In the genomic region with DNA sequence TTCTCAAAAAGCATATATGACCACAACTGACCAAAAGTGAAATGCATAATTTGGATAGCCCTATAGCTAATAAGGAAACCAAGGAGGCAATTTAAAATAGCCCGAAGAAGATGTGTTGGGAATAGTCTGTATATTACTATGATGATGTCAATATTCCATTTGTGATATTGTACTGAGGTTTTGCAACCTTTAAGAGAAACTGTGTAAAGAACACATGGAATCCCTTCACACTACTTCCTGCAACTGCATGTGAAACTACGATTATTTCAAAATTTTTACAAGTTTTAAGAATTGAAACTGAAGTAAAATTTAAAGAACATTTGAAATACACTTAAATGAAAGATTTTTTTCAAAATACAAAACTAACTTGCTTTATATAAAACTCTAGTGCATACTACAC, we compare ENCODE assay signal across 16 cellular contexts.
A peak's percentile ranks its signal among the peaks of the same experiment; 100 is the strongest.
DNase-seq lines count a peak whose midpoint lies in the region; ATAC-seq and TF ChIP-seq lines count a peak whose summit lies in the region.
"Had no signal": no experiment of that assay in that cellular context is flagged by ENCODE, and none has a peak within 500 bp of the region (broad histone marks: within the 10 kb centered on the region; RNA-seq: fewer than 3 reads in every experiment).

No MANE protein-coding gene starts in this region.

- H3K9ac ChIP-seq in OCI-LY1 (ENCODE audit: low read length), result no peak overlapping the region
- H3K9ac ChIP-seq in smooth muscle cell (ENCODE audit: low read depth), result no peak overlapping the region

- TF ChIP-seq CTCF in OCI-LY1 (IDR thresholded peaks at IDR 0.05; ENCODE audit: low read length) (no peak), upper lobe of right lung (IDR thresholded peaks at IDR 0.05) (no peak), smooth muscle cell (IDR thresholded peaks at IDR 0.05; ENCODE audit: borderline replicate concordance, insufficient read depth, poor library complexity, severe bottlenecking) (no peak)

- H3K27me3 ChIP-seq in OCI-LY1 (ENCODE audit: insufficient read depth, low read length) (no peaks in the 10 kb centered on the region), upper lobe of right lung (no peaks in the 10 kb centered on the region), smooth muscle cell (ENCODE audit: low read depth) (no peaks in the 10 kb centered on the region)

- peak; percentile 72 for DNase-seq in CD1c-positive myeloid dendritic cell (ENCODE audit: extremely low spot score)
- DNase-seq in upper lobe of right lung, result no peak
- DNase-seq in DMS 273 (lab: John Stamatoyannopoulos, UW; ENCODE audit: unreplicated experiment), result no peak
- DNase-seq in smooth muscle cell (lab: John Stamatoyannopoulos, UW; ENCODE audit: unreplicated experiment), result no peak
- DNase-seq: C1 segment of cervical spinal cord; CD8-positive, alpha-beta T cell; COR-L47; DMS53; GF-D8; HCEC 1CT; HFFc6 had no signal

- H3K36me3 Mint-ChIP-seq in dendritic cell treated with granulocyte-macrophage colony-stimulating factor and Interleukin-4, amounts not matched to agents 40 ng/mL and 50 ng/mL, for 4 days (ENCODE audit: low read depth), result peaks cover 6% of the 10 kb centered on the region
- H3K36me3 Mint-ChIP-seq: CD8-positive, alpha-beta T cell had no signal

- H3K27ac Mint-ChIP-seq in dendritic cell treated with granulocyte-macrophage colony-stimulating factor and Interleukin-4, amounts not matched to agents 40 ng/mL and 50 ng/mL, for 4 days, result peak overlapping the region; percentile 99
- H3K27ac Mint-ChIP-seq: B cell; CD8-positive, alpha-beta T cell; HFFc6 had no signal

- no peaks in the 10 kb centered on the region; the same call in 1 of the 2 replicates for H3K36me3 ChIP-seq in OCI-LY1 (ENCODE audit: insufficient read depth, low read length)
- H3K36me3 ChIP-seq in upper lobe of right lung, result no peaks in the 10 kb centered on the region
- H3K36me3 ChIP-seq in smooth muscle cell (ENCODE audit: low read depth), result no peaks in the 10 kb centered on the region

- no peaks in the 10 kb centered on the region for H3K9me3 Mint-ChIP-seq in dendritic cell treated with granulocyte-macrophage colony-stimulating factor and Interleukin-4, amounts not matched to agents 40 ng/mL and 50 ng/mL, for 4 days
- H3K9me3 Mint-ChIP-seq: HFFc6 had no signal

- no peak overlapping the region for H3K4me3 ChIP-seq in OCI-LY1 (ENCODE audit: low read depth, low read length, poor library complexity, severe bottlenecking)
- H3K4me3 ChIP-seq in upper lobe of right lung, result no peak overlapping the region
- H3K4me3 ChIP-seq in smooth muscle cell, result no peak overlapping the region

- H3K4me1 ChIP-seq in OCI-LY1 (ENCODE audit: insufficient read depth, low read length, severe bottlenecking), result no peaks in the 10 kb centered on the region
- no peaks in the 10 kb centered on the region for H3K4me1 ChIP-seq in upper lobe of right lung
- H3K4me1 ChIP-seq in smooth muscle cell (ENCODE audit: low read depth), result no peaks in the 10 kb centered on the region

- H3K27me3 Mint-ChIP-seq in dendritic cell treated with granulocyte-macrophage colony-stimulating factor and Interleukin-4, amounts not matched to agents 40 ng/mL and 50 ng/mL, for 4 days, result no peaks in the 10 kb centered on the region

- ATAC-seq in upper lobe of right lung, result peak; percentile 39
- no peak for ATAC-seq in HG03469 (IDR thresholded peaks at IDR 0.05; ENCODE audit: unreplicated experiment)
- ATAC-seq: CD8-positive, alpha-beta T cell had no signal

- H2AFZ ChIP-seq in OCI-LY1 (ENCODE audit: low read length), result 0 out of 2 replicates have a peak overlapping the region, but pooled peaks have one; percentile 8
- no peak overlapping the region for H2AFZ ChIP-seq in smooth muscle cell (ENCODE audit: low read depth)

- H3K79me2 ChIP-seq in OCI-LY1 (ENCODE audit: insufficient read depth, low read length) (no peaks in the 10 kb centered on the region), smooth muscle cell (ENCODE audit: low read depth) (no peaks in the 10 kb centered on the region)

- H3K4me3 Mint-ChIP-seq in dendritic cell treated with granulocyte-macrophage colony-stimulating factor and Interleukin-4, amounts not matched to agents 40 ng/mL and 50 ng/mL, for 4 days, result no peak overlapping the region
- H3K4me3 Mint-ChIP-seq: B cell; CD8-positive, alpha-beta T cell; HFFc6 had no signal

- no peaks in the 10 kb centered on the region for H3F3A ChIP-seq in OCI-LY1 (ENCODE audit: insufficient read depth, low read length)
- no peaks in the 10 kb centered on the region for H3F3A ChIP-seq in smooth muscle cell (ENCODE audit: low read depth)

- H4K20me1 ChIP-seq in OCI-LY1 (ENCODE audit: insufficient read depth, low read length) (no peaks in the 10 kb centered on the region), smooth muscle cell (ENCODE audit: low read depth) (no peaks in the 10 kb centered on the region)

- H3K4me2 ChIP-seq in OCI-LY1 (ENCODE audit: low read length) (no peak overlapping the region), smooth muscle cell (no peak overlapping the region)

- no peaks in the 10 kb centered on the region for H3K9me3 ChIP-seq in OCI-LY1 (ENCODE audit: low read length)
- no peaks in the 10 kb centered on the region for H3K9me3 ChIP-seq in upper lobe of right lung
- no peaks in the 10 kb centered on the region for H3K9me3 ChIP-seq in smooth muscle cell (replicated peaks; ENCODE audit: low read depth)

- no peaks in the 10 kb centered on the region for H3K9me2 ChIP-seq in OCI-LY1 (ENCODE audit: low read depth, low read length)

- peaks cover 58% of the 10 kb centered on the region for H3K4me1 Mint-ChIP-seq in dendritic cell treated with granulocyte-macrophage colony-stimulating factor and Interleukin-4, amounts not matched to agents 40 ng/mL and 50 ng/mL, for 4 days (ENCODE audit: low read depth)
- H3K4me1 Mint-ChIP-seq: B cell had no signal

- H3K27ac ChIP-seq in OCI-LY1 (ENCODE audit: low read depth, low read length, poor library complexity, severe bottlenecking) (no peak overlapping the region), upper lobe of right lung (no peak overlapping the region), smooth muscle cell (ENCODE audit: low read depth) (no peak overlapping the region)
- H3K27ac ChIP-seq: HL-60 had no signal

- WGBS in smooth muscle cell (ENCODE audit: low lambda C conversion rate), result 91% methylated on average over 2 of the region's 2 CpGs

- intact Hi-C loops in dendritic cell treated with granulocyte-macrophage colony-stimulating factor and Interleukin-4, amounts not matched to agents 40 ng/mL and 50 ng/mL, for 4 days (cut with micrococcal nuclease), result loop anchor here (5.0 kb wide), 1 partner anchor 125 kb away; no protein-coding TSS in a partner anchor
- intact Hi-C loops in upper lobe of right lung (cut with DNase I), result no loop called here
